11 cellular contexts compared by ENCODE assay signal in the genomic region with DNA sequence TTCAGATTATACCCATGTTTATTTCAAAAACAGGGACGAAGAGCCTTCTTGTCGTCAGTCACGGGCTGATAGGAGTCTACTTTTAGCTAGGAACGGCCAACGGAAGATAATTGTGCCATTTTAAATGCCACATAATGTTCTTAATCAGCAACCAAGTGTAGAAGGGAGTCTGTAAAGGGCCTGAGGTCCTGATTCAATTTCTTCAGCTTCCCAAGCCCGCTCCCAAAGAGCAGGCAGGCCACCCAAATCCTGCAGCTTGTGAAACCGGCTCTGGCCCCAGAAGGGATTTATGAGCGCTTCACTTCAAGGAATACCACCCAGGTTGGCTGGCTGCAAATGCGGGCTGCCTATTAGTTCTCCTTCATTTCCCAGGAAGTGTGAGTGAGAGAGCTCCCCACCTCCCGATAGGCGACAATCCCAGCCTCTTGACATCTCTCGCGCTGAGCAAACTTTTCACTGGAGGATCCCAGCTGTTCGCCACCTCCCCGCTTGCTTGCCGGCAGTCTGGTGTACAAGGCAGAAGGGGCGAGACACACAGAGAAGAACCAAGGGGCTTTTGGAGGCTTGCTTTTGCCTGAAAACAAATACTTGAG.
DNase-seq lines count a peak whose midpoint lies in the region; ATAC-seq and TF ChIP-seq lines count a peak whose summit lies in the region.
"Had no signal": no experiment of that assay in that cellular context is flagged by ENCODE, and none has a peak within 500 bp of the region (broad histone marks: within the 10 kb centered on the region; RNA-seq: fewer than 3 reads in every experiment).

No MANE protein-coding gene starts in this region.

- no peaks in the 10 kb centered on the region for H3K36me3 Mint-ChIP-seq in neural crest cell (ENCODE audit: low read depth)
- no peaks in the 10 kb centered on the region for H3K36me3 Mint-ChIP-seq in activated T-helper 17 cell treated with anti-CD3 and anti-CD28 coated beads, Interleukin-2, amount 50 U/mL, for 72 hours (ENCODE audit: low read depth)

- H3K27me3 ChIP-seq in SJSA1 (replicated peaks) (no peaks in the 10 kb centered on the region), HAP-1 (ENCODE audit: low read depth) (no peaks in the 10 kb centered on the region)

- DNase-seq in Ammon's horn (ENCODE audit: low spot score) (peak; percentile 14), SJSA1 (ENCODE audit: low read depth in 1 of 2, low spot score in 2 of 2) (peak; percentile 94), fibroblast of villous mesenchyme (ENCODE audit: low read depth) (peak; percentile 87), neural crest cell (ENCODE audit: low read depth, low spot score) (no peak), HAP-1 (ENCODE audit: low spot score in 2 of 2) (no peak)
- DNase-seq: DMS79, NCI-H510A treated with DMSO at 0.1 percent for 48 hours had no signal

- H3K4me3 ChIP-seq in SJSA1, result peak overlapping the region; percentile 26
- peak overlapping the region; percentile 50 for H3K4me3 ChIP-seq in fibroblast of villous mesenchyme (ENCODE audit: low read depth, low read length)
- H3K4me3 ChIP-seq in HAP-1, result no peak overlapping the region

- peak overlapping the region; percentile 97 for H3K27ac ChIP-seq in SJSA1
- H3K27ac ChIP-seq: neutrophil had no signal

- H3K27ac Mint-ChIP-seq in neural crest cell (ENCODE audit: unreplicated experiment), result peak overlapping the region; percentile 40
- no peak overlapping the region for H3K27ac Mint-ChIP-seq in activated T-helper 17 cell treated with anti-CD3 and anti-CD28 coated beads, Interleukin-2, amount 50 U/mL, for 72 hours

- peak overlapping the region; percentile 47 for H3K4me3 Mint-ChIP-seq in neural crest cell
- no peak overlapping the region for H3K4me3 Mint-ChIP-seq in activated T-helper 17 cell treated with anti-CD3 and anti-CD28 coated beads, Interleukin-2, amount 50 U/mL, for 72 hours

- H3K9me3 ChIP-seq in SJSA1 (replicated peaks) (no peaks in the 10 kb centered on the region), HAP-1 (no peaks in the 10 kb centered on the region)
- H3K9me3 ChIP-seq: neutrophil had no signal

- ATAC-seq in HG02571 (IDR thresholded peaks at IDR 0.05; ENCODE audit: unreplicated experiment) (no peak), HG02588 (IDR thresholded peaks at IDR 0.05; ENCODE audit: unreplicated experiment) (no peak)
- ATAC-seq in activated T-helper 17 cell treated with anti-CD3 and anti-CD28 coated beads, Interleukin-2, amount 50 U/mL, for 72 hours (replicated peaks), result no peak

- TF ChIP-seq CTCF in fibroblast of villous mesenchyme (IDR thresholded peaks at IDR 0.05; ENCODE audit: insufficient read depth, low read depth, low read length), result no peak
- TF ChIP-seq CTCF in neural crest cell (conservative IDR thresholded peaks at IDR 0.05), result no peak

- H3K4me1 ChIP-seq in SJSA1 (replicated peaks), result peaks cover 72% of the 10 kb centered on the region
- no peaks in the 10 kb centered on the region for H3K4me1 ChIP-seq in HAP-1

- in situ Hi-C loops in HAP-1 (cut with MboI; ENCODE audit: low sequenced_read_pairs), result no loop called here

- H3K9me3 Mint-ChIP-seq in neural crest cell, result peaks cover 4% of the 10 kb centered on the region
- H3K9me3 Mint-ChIP-seq in activated T-helper 17 cell treated with anti-CD3 and anti-CD28 coated beads, Interleukin-2, amount 50 U/mL, for 72 hours, result no peaks in the 10 kb centered on the region

- peaks cover 18% of the 10 kb centered on the region for H3K27me3 Mint-ChIP-seq in neural crest cell (ENCODE audit: low read depth)
- peaks cover 40% of the 10 kb centered on the region for H3K27me3 Mint-ChIP-seq in activated T-helper 17 cell treated with anti-CD3 and anti-CD28 coated beads, Interleukin-2, amount 50 U/mL, for 72 hours

- H3K36me3 ChIP-seq in SJSA1, result peaks cover 7% of the 10 kb centered on the region; the same call in 1 of the 2 replicates
- no peaks in the 10 kb centered on the region for H3K36me3 ChIP-seq in HAP-1 (replicated peaks)
- H3K36me3 ChIP-seq: neutrophil had no signal

- H3K4me1 Mint-ChIP-seq in neural crest cell, result peaks cover 14% of the 10 kb centered on the region
- no peaks in the 10 kb centered on the region for H3K4me1 Mint-ChIP-seq in activated T-helper 17 cell treated with anti-CD3 and anti-CD28 coated beads, Interleukin-2, amount 50 U/mL, for 72 hours

Comparison
In these comparisons a context has a peak if more than half of its experiments do, and no peak if none do; other contexts are left out.
1. DNase-seq: peak in Ammon's horn (single experiment), SJSA1 (2 of 2) and fibroblast of villous mesenchyme (single experiment); none in neural crest cell (single experiment) and HAP-1 (0 of 2).